In the genomic region with DNA sequence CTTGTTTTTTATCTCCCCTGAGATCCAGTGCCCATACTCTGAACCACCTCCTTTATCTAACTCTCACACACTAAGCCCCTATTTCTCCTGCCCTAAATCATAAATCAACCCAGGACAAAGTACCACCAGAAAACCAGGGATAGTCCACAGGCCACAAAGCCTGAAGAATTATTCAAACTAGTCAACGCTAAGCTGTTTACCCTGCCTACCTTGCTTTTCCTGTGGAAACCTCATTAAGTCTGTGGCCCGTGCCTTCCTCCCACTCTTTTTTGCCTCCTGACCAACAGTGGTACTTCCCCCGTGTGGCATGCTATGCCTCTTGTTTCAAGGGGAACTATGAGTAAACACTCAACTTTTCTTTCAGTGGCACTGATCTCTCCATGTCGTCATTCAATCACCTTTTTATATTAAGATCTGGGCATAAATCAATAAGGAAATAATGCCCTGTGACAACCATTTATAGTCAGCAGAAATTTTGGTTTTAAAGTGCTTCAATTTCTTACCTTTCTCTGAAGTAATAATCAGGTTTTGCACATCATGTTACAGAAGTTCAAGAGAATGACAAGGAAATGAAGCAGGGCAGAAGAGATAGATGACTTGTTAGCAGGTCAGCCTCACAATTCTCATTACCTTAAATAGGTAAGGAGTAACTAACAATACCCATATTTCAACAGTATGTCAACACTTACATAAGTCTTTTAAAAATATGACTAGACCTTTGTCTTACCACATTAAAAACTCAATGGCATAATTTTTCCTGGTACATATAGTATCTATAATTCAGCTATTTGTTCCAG, we compare ENCODE assay signal across 8 cellular contexts. TPM values are rescaled to one million over a fixed set of nuclear protein-coding genes. Genes with fewer than 3 reads are reported as not detected.
A peak's percentile ranks its signal among the peaks of the same experiment; 100 is the strongest.
DNase-seq lines count a peak whose midpoint lies in the region; ATAC-seq and TF ChIP-seq lines count a peak whose summit lies in the region.

No MANE protein-coding gene starts in this region.

- no peak for TF ChIP-seq CTCF in GM10266 (IDR thresholded peaks at IDR 0.05; ENCODE audit: control insufficient read depth, insufficient read depth, low read depth, missing control alignments)
- TF ChIP-seq CTCF in epithelial cell of proximal tubule (conservative IDR thresholded peaks at IDR 0.05; ENCODE audit: low read depth, low read length), result no peak

- no peak overlapping the region for H3K4me3 ChIP-seq in epithelial cell of proximal tubule (ENCODE audit: low read depth, low read length)

- peak; percentile 20 for DNase-seq in GM10266 (ENCODE audit: extremely low spot score)
- peak; percentile 44 for DNase-seq in activated CD4-positive, alpha-beta T cell treated with anti-CD3 and anti-CD28 coated beads for 1 hour
- peak; percentile 50 for DNase-seq in epithelial cell of proximal tubule (ENCODE audit: low read depth)
- DNase-seq in stimulated activated naive CD8-positive, alpha-beta T cell treated with anti-CD3 and anti-CD28 coated beads, Interleukin-15, Interleukin-2, amounts not matched to agents 100 U/mL and 50 U/mL, for 24 hours, result peak; percentile 71
- DNase-seq in middle frontal gyrus (ENCODE audit: extremely low spot score, low spot score), result no peak
- no peak for DNase-seq in NCI-H748 (lab: John Stamatoyannopoulos, UW; ENCODE audit: unreplicated experiment)

- ATAC-seq in HG03442 (IDR thresholded peaks at IDR 0.05; ENCODE audit: unreplicated experiment) (peak; percentile 72), HG03097 (IDR thresholded peaks at IDR 0.05; ENCODE audit: low FRiP score, unreplicated experiment) (no peak)
- peak; percentile 98 for ATAC-seq in stimulated activated naive CD8-positive, alpha-beta T cell treated with anti-CD3 and anti-CD28 coated beads, Interleukin-15, Interleukin-2, amounts not matched to agents 100 U/mL and 50 U/mL, for 24 hours

RNA-seq across cellular contexts. Expression of a gene that starts 32.1 kb away (rescaled TPM):
- total RNA-seq in epithelial cell of proximal tubule, result 18.1 and 22.2 TPM in 2 replicates

Comparison
In these comparisons a context has a peak if more than half of its experiments do, and no peak if none do; other contexts are left out.
1. DNase-seq: peak in GM10266 (single experiment), activated CD4-positive, alpha-beta T cell treated with anti-CD3 and anti-CD28 coated beads for 1 hour (single experiment), epithelial cell of proximal tubule (single experiment) and stimulated activated naive CD8-positive, alpha-beta T cell treated with anti-CD3 and anti-CD28 coated beads, Interleukin-15, Interleukin-2, amounts not matched to agents 100 U/mL and 50 U/mL, for 24 hours (single experiment); none in middle frontal gyrus (single experiment) and NCI-H748 (single experiment).